Comparison of ENCODE assay signal across 8 cellular contexts in the genomic region with DNA sequence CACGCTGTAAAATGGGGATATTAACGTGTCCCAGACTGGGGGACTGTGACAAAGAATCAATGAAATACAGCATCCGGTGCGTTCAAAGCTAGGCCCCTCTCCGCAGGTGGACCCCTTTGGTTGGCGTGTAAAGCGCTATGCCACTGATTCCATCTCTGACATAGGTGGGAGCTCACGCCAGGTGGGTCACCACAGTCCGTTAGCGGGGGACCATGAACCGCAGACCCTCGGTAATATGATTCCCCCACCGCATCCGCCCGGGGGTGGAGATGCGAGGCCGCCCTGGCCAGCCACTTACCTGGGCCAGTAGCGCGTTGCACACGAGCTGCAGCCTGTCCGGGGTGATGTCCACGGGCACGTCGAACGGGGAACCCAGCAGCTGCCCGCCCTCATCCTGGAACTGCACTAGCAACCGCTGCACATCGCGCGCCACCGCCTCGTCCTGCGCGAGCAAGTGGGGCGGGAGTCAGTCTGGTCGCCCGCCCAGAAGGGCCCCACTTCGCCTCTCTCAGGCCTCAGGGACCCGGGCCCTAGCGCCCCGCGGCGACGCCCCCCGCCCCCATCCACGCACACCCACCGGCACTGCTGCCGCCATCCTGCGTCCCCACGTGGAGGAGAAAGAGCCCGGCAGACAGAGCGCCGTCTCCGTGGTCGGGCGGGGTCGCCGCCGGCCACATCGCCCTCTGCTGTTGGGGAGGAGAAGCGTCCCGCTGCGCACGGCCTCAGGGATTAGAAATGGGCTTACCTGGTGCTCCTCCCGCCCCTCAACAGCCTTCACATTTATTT. TPM values are rescaled to one million over a fixed set of nuclear protein-coding genes. Genes with fewer than 3 reads are reported as not detected.
DNase-seq lines count a peak whose midpoint lies in the region; ATAC-seq, FAIRE-seq and TF ChIP-seq lines count a peak whose summit lies in the region.

A gene (minus strand): TSS at position 623 of the 786 bp plus-strand sequence. CDS start 28 bp downstream, at position 595.

- H3K4me3 ChIP-seq in astrocyte (ENCODE audit: insufficient read depth, low read depth, low read length) (peak within 1 kb of the TSS; percentile 100), hepatocyte (peak within 1 kb of the TSS; percentile 96), vagina (peak within 1 kb of the TSS; percentile 86 to 89)

- H3K79me2 ChIP-seq in astrocyte (ENCODE audit: insufficient read depth, low read length) (peaks cover 27% of the 10 kb centered on the region), hepatocyte (peaks cover 14% of the 10 kb centered on the region)

- H3K27ac Mint-ChIP-seq in astrocyte (ENCODE audit: unreplicated experiment): peak within 1 kb of the TSS; percentile 62

- H3K4me1 ChIP-seq in astrocyte (ENCODE audit: insufficient read depth, low read length): peaks cover 8% of the 10 kb centered on the region
- H3K4me1 ChIP-seq in hepatocyte (ENCODE audit: insufficient read depth): peaks cover 4% of the 10 kb centered on the region
- peaks cover 23% of the 10 kb centered on the region for H3K4me1 ChIP-seq in vagina

- H2AFZ ChIP-seq in astrocyte (ENCODE audit: low read depth, low read length) (peak within 1 kb of the TSS; percentile 99), hepatocyte (peak within 1 kb of the TSS; percentile 81)

- H3K9me3 Mint-ChIP-seq in astrocyte (ENCODE audit: unreplicated experiment): peaks cover 2% of the 10 kb centered on the region

- H3K9me3 ChIP-seq in astrocyte (ENCODE audit: insufficient read depth, low read depth, low read length) (no peaks in the 10 kb centered on the region), hepatocyte (ENCODE audit: low read depth) (no peaks in the 10 kb centered on the region), vagina (no peaks in the 10 kb centered on the region)

- intact Hi-C loops in vagina (cut with DNase I): no loop called here

- TF ChIP-seq CTCF in GM12873 (IDR thresholded peaks at IDR 0.05; ENCODE audit: insufficient read depth, low read depth, low read length, missing control alignments) (peak; percentile 93), astrocyte (IDR thresholded peaks at IDR 0.05; ENCODE audit: insufficient read depth, low read depth, low read length) (peak; percentile 75), hepatocyte (IDR thresholded peaks at IDR 0.05; ENCODE audit: poor library complexity) (peak; percentile 95), vagina (IDR thresholded peaks at IDR 0.05) (peak; percentile 74 to 90 (median 81))

- H3K27ac ChIP-seq in astrocyte (ENCODE audit: low read depth, low read length) (peak within 1 kb of the TSS; percentile 45), hepatocyte (no peak within 1 kb of the TSS), vagina (peak within 1 kb of the TSS; percentile 42)

- DNase-seq in NCI-H187 (lab: John Stamatoyannopoulos, UW): peak; percentile 37 to 64
- DNase-seq in T-helper 22 cell (ENCODE audit: low read depth): peak; percentile 72
- peak; percentile 66 for DNase-seq in astrocyte (ENCODE audit: low read depth)
- DNase-seq in hepatocyte (ENCODE audit: low spot score): peak; percentile 88
- DNase-seq in renal cortical epithelial cell (ENCODE audit: low read depth): peak; percentile 34
- DNase-seq in vagina (ENCODE audit: extremely low spot score in 2 of 2): no peak

- H3K36me3 ChIP-seq in astrocyte (ENCODE audit: insufficient read depth, low read length) (peaks cover 16% of the 10 kb centered on the region), hepatocyte (replicated peaks; ENCODE audit: insufficient read depth, low read depth) (no peaks in the 10 kb centered on the region), vagina (peaks cover 0 to 23% of the 10 kb centered on the region in 2 donors)

- peak within 1 kb of the TSS; percentile 93 for H3K9ac ChIP-seq in astrocyte (ENCODE audit: low read length)

- peaks cover 4% of the 10 kb centered on the region for H3K27me3 ChIP-seq in astrocyte (ENCODE audit: insufficient read depth, low read length)
- H3K27me3 ChIP-seq in hepatocyte: no peaks in the 10 kb centered on the region
- H3K27me3 ChIP-seq in vagina: no peaks in the 10 kb centered on the region

- no peaks in the 10 kb centered on the region for H3K9me2 ChIP-seq in hepatocyte (replicated peaks; ENCODE audit: insufficient read depth)

- no peaks in the 10 kb centered on the region for H3K36me3 Mint-ChIP-seq in astrocyte (ENCODE audit: low read depth, unreplicated experiment)

- TF ChIP-seq POLR2A in vagina (IDR thresholded peaks at IDR 0.05): no peak

- H3K4me2 ChIP-seq in astrocyte (ENCODE audit: low read length) (peak within 1 kb of the TSS; percentile 99), hepatocyte (peak within 1 kb of the TSS; percentile 83)

- peaks cover 9% of the 10 kb centered on the region for H3K27me3 Mint-ChIP-seq in astrocyte (ENCODE audit: low read depth, unreplicated experiment)

- peak within 1 kb of the TSS; percentile 91 for H3K4me3 Mint-ChIP-seq in astrocyte (ENCODE audit: unreplicated experiment)

- peak; percentile 70 for ATAC-seq in HG02763 (IDR thresholded peaks at IDR 0.05; ENCODE audit: unreplicated experiment)

- no peak for FAIRE-seq in astrocyte (lab: Jason Lieb, UNC)

- H4K20me1 ChIP-seq in astrocyte (ENCODE audit: insufficient read depth, low read length) (peaks cover 12% of the 10 kb centered on the region), hepatocyte (ENCODE audit: insufficient read depth, poor library complexity, severe bottlenecking) (no peaks in the 10 kb centered on the region)

- H3K4me1 Mint-ChIP-seq in astrocyte (ENCODE audit: low read depth, unreplicated experiment): no peaks in the 10 kb centered on the region

- WGBS in hepatocyte (ENCODE audit: low lambda C conversion rate, missing lambda C conversion rate): under 1% methylated on average over 43 of the region's 65 CpGs

RNA-seq across cellular contexts. Expression of the gene that starts here (rescaled TPM):
- 18.1 and 19.8 TPM in 2 replicates for total RNA-seq in astrocyte
- 10.9 and 12.7 TPM in 2 replicates for total RNA-seq in hepatocyte
- 3.9 and 6.7 TPM in 2 replicates for polyA plus RNA-seq in hepatocyte
- total RNA-seq in renal cortical epithelial cell: 18.2 and 28.8 TPM in 2 replicates
- 25.8 TPM for total RNA-seq in vagina

Comparison
In these comparisons a context has a peak if more than half of its experiments do, and no peak if none do; other contexts are left out.
1. DNase-seq: peak in NCI-H187 (2 of 2), T-helper 22 cell (single experiment), astrocyte (single experiment), hepatocyte (single experiment) and renal cortical epithelial cell (single experiment); none in vagina (0 of 2).
2. Peak in every context shown above with its lines, with median percentiles within 50 percentile points of each other: CTCF ChIP-seq and H3K4me3 ChIP-seq.